9 cellular contexts compared by ENCODE assay signal in genomic region chr1:27660300-27660837, GRCh38. TPM values are rescaled to one million over a fixed set of nuclear protein-coding genes. Genes with fewer than 3 reads are reported as not detected.
A peak's percentile ranks its signal among the peaks of the same experiment; 100 is the strongest.
DNase-seq lines count a peak whose midpoint lies in the region; ATAC-seq and TF ChIP-seq lines count a peak whose summit lies in the region.
"Had no signal": no experiment of that assay in that cellular context is flagged by ENCODE, and none has a peak within 500 bp of the region (broad histone marks: within the 10 kb centered on the region; RNA-seq: fewer than 3 reads in every experiment).

No MANE protein-coding gene starts in this region.

- H3K4me2 ChIP-seq in SK-N-SH, result peak overlapping the region; percentile 50; the same call in 1 of the 2 replicates

- H3K9me3 ChIP-seq in SK-N-SH (no peaks in the 10 kb centered on the region), iPS-20b (ENCODE audit: insufficient read depth, low read depth, low read length) (no peaks in the 10 kb centered on the region), subcutaneous abdominal adipose tissue (ENCODE audit: control insufficient read depth in 5 of 5, low read length in 5 of 5) (no peaks in the 10 kb centered on the region)

- intact Hi-C loops in activated T-helper 1 cell treated with anti-CD3 and anti-CD28 coated beads, Interleukin-12 subunit alpha, Interleukin-12 subunit beta, Interleukin-2, Interleukin-4 antibody, amounts not matched to agents 30 ng/mL and 10 ng/mL and 1 ng/mL, durations not matched to agents 14 hours and 24 hours and 36 hours (cut with micrococcal nuclease), result loop anchor here (1.0 kb wide), 1 partner anchor 12 kb away; the partner anchor contains the start of gene IFI6

- H3K4me1 Mint-ChIP-seq in activated T-helper 1 cell treated with anti-CD3 and anti-CD28 coated beads, Interleukin-12 subunit alpha, Interleukin-12 subunit beta, Interleukin-2, Interleukin-4 antibody, amounts not matched to agents 30 ng/mL and 10 ng/mL and 1 ng/mL, durations not matched to agents 14 hours and 24 hours and 36 hours (ENCODE audit: low read depth), result peaks cover 66% of the 10 kb centered on the region

- peaks cover 6 to 9% of the 10 kb centered on the region in 2 experiments; a peak in 2 of 4 replicates for H3K4me1 ChIP-seq in SK-N-SH (ENCODE audit: control insufficient read depth in 1 of 2, insufficient read depth in 2 of 2, low read depth in 1 of 2, low read length in 1 of 2)
- peaks cover 17% of the 10 kb centered on the region for H3K4me1 ChIP-seq in iPS-20b (ENCODE audit: insufficient read depth, low read length)
- peaks cover 6 to 46% (median 32%) of the 10 kb centered on the region in 5 donors for H3K4me1 ChIP-seq in subcutaneous abdominal adipose tissue (ENCODE audit: control insufficient read depth in 5 of 5, insufficient read depth in 5 of 5, low read length in 5 of 5)

- DNase-seq in SK-N-SH (no peak), iPS-NIHi7 (ENCODE audit: extremely low spot score) (no peak)
- no peak for DNase-seq in activated T-helper 1 cell treated with anti-CD3 and anti-CD28 coated beads, Interleukin-12 subunit alpha, Interleukin-12 subunit beta, Interleukin-2, Interleukin-4 antibody, amounts not matched to agents 30 ng/mL and 10 ng/mL and 1 ng/mL, durations not matched to agents 14 hours and 24 hours and 36 hours (ENCODE audit: low spot score)
- no peak for DNase-seq in stimulated activated CD4-positive, alpha-beta T cell treated with anti-CD3 and anti-CD28 coated beads, Interleukin-1b, Interleukin-23, amount 100 ng/mL, for 48 hours

- POLR2A ChIA-PET in SK-N-SH (lab: Yijun Ruan, JAX), result no interaction called here

- H3K9me2 ChIP-seq in SK-N-SH, result no peaks in the 10 kb centered on the region

- peak overlapping the region; percentile 75 for H2AFZ ChIP-seq in SK-N-SH (ENCODE audit: low read depth)

- TF ChIP-seq CTCF in SK-N-SH (IDR thresholded peaks at IDR 0.05), result no peak

- H3K27ac ChIP-seq in SK-N-SH (ENCODE audit: low read depth in 2 of 2, low read length in 1 of 2) (no peak overlapping the region), iPS-20b (ENCODE audit: low read length) (no peak overlapping the region), subcutaneous abdominal adipose tissue (ENCODE audit: low read depth, low read length) (peak overlapping the region; percentile 86)

- H3K79me2 ChIP-seq in SK-N-SH (ENCODE audit: insufficient read depth), result no peaks in the 10 kb centered on the region

- no peak for TF ChIP-seq EP300 in SK-N-SH (IDR thresholded peaks at IDR 0.05; ENCODE audit: borderline replicate concordance in 1 of 2, low read depth in 1 of 2, low read length in 1 of 2)

- peak overlapping the region; percentile 99 for H3K27ac Mint-ChIP-seq in activated T-helper 1 cell treated with anti-CD3 and anti-CD28 coated beads, Interleukin-12 subunit alpha, Interleukin-12 subunit beta, Interleukin-2, Interleukin-4 antibody, amounts not matched to agents 30 ng/mL and 10 ng/mL and 1 ng/mL, durations not matched to agents 14 hours and 24 hours and 36 hours

- no peaks in the 10 kb centered on the region for H3K27me3 Mint-ChIP-seq in activated T-helper 1 cell treated with anti-CD3 and anti-CD28 coated beads, Interleukin-12 subunit alpha, Interleukin-12 subunit beta, Interleukin-2, Interleukin-4 antibody, amounts not matched to agents 30 ng/mL and 10 ng/mL and 1 ng/mL, durations not matched to agents 14 hours and 24 hours and 36 hours (ENCODE audit: insufficient read depth)

- H3K36me3 Mint-ChIP-seq in activated T-helper 1 cell treated with anti-CD3 and anti-CD28 coated beads, Interleukin-12 subunit alpha, Interleukin-12 subunit beta, Interleukin-2, Interleukin-4 antibody, amounts not matched to agents 30 ng/mL and 10 ng/mL and 1 ng/mL, durations not matched to agents 14 hours and 24 hours and 36 hours (ENCODE audit: low read depth), result peaks cover 15% of the 10 kb centered on the region

- H3K4me3 Mint-ChIP-seq in activated T-helper 1 cell treated with anti-CD3 and anti-CD28 coated beads, Interleukin-12 subunit alpha, Interleukin-12 subunit beta, Interleukin-2, Interleukin-4 antibody, amounts not matched to agents 30 ng/mL and 10 ng/mL and 1 ng/mL, durations not matched to agents 14 hours and 24 hours and 36 hours, result peak overlapping the region; percentile 91

- ATAC-seq in SK-N-SH treated with all-trans-retinoic acid at 6 μM for 48 hours (no peak), HG02642 (IDR thresholded peaks at IDR 0.05; ENCODE audit: poor library complexity, unreplicated experiment) (no peak)

- WGBS in SK-N-SH (ENCODE audit: low lambda C conversion rate), result 81% methylated on average over 10 of the region's 10 CpGs

- CTCF ChIA-PET in SK-N-SH (lab: Yijun Ruan, JAX), result interaction anchor here (1.0 to 18.4 kb wide), 9 partner anchors 9 to 364 kb away, joined by 3 to 526 read pairs (median 5); partner anchors contain the start of gene AHDC1

- no peaks in the 10 kb centered on the region for H4K20me1 ChIP-seq in SK-N-SH (ENCODE audit: insufficient read depth)

- no peaks in the 10 kb centered on the region for H3K9me3 Mint-ChIP-seq in activated T-helper 1 cell treated with anti-CD3 and anti-CD28 coated beads, Interleukin-12 subunit alpha, Interleukin-12 subunit beta, Interleukin-2, Interleukin-4 antibody, amounts not matched to agents 30 ng/mL and 10 ng/mL and 1 ng/mL, durations not matched to agents 14 hours and 24 hours and 36 hours

- H3K36me3 ChIP-seq in SK-N-SH (replicated peaks in 1 of 2; ENCODE audit: control insufficient read depth in 1 of 2, insufficient read depth in 2 of 2, low read length in 1 of 2) (no peaks in the 10 kb centered on the region), iPS-20b (ENCODE audit: insufficient read depth, low read depth, low read length) (no peaks in the 10 kb centered on the region), subcutaneous abdominal adipose tissue (ENCODE audit: control insufficient read depth in 5 of 5, insufficient read depth in 5 of 5, low read length in 5 of 5) (no peaks in the 10 kb centered on the region)

- no peak for TF ChIP-seq RAD21 in SK-N-SH (IDR thresholded peaks at IDR 0.05; ENCODE audit: low read length)

- H3K9ac ChIP-seq in SK-N-SH (no peak overlapping the region), iPS-20b (ENCODE audit: low read depth, low read length) (no peak overlapping the region), subcutaneous abdominal adipose tissue (ENCODE audit: low read length in 5 of 5) (peak overlapping the region; percentile 6 to 74 (median 66))

- H3K27me3 ChIP-seq in SK-N-SH (ENCODE audit: insufficient read depth) (no peaks in the 10 kb centered on the region), iPS-20b (ENCODE audit: insufficient read depth, low read length) (peaks cover 13% of the 10 kb centered on the region; the same call in 1 of the 2 replicates), subcutaneous abdominal adipose tissue (ENCODE audit: control insufficient read depth in 5 of 5, insufficient read depth in 4 of 5, low read length in 5 of 5) (no peaks in the 10 kb centered on the region)

- peak overlapping the region; percentile 38 to 47; a peak in 3 of 4 replicates for H3K4me3 ChIP-seq in SK-N-SH (ENCODE audit: low read depth in 2 of 2, low read length in 1 of 2)
- peak overlapping the region; percentile 64 for H3K4me3 ChIP-seq in iPS-20b (ENCODE audit: low read length)
- peak overlapping the region; percentile 47 to 72 (median 63) for H3K4me3 ChIP-seq in subcutaneous abdominal adipose tissue (ENCODE audit: low read depth in 1 of 5, low read length in 5 of 5)

- peaks cover 6% of the 10 kb centered on the region for H3F3A ChIP-seq in SK-N-SH (replicated peaks; ENCODE audit: insufficient read depth)

TF ChIP-seq in SK-N-SH, 30 proteins besides CTCF, POLR2A, EP300 and RAD21:
- no peak for TF ChIP-seq ELF1 (IDR thresholded peaks at IDR 0.05)
TF ChIP-seq in SK-N-SH: peak in this region for 0.

TF ChIP-seq in SK-N-SH treated with all-trans-retinoic acid at 6 μM for 48 hours, 23 proteins besides CTCF, POLR2A, EP300 and RAD21 (continues in another document):
- TF ChIP-seq, protein P1, sequence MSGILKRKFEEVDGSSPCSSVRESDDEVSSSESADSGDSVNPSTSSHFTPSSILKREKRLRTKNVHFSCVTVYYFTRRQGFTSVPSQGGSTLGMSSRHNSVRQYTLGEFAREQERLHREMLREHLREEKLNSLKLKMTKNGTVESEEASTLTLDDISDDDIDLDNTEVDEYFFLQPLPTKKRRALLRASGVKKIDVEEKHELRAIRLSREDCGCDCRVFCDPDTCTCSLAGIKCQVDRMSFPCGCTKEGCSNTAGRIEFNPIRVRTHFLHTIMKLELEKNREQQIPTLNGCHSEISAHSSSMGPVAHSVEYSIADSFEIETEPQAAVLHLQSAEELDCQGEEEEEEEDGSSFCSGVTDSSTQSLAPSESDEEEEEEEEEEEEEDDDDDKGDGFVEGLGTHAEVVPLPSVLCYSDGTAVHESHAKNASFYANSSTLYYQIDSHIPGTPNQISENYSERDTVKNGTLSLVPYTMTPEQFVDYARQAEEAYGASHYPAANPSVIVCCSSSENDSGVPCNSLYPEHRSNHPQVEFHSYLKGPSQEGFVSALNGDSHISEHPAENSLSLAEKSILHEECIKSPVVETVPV (CRISPR knock-in tag; IDR thresholded peaks at IDR 0.05), result no peak
- TF ChIP-seq ZFP30 (CRISPR knock-in tag; IDR thresholded peaks at IDR 0.05) (no peak), ZC3H10 (CRISPR knock-in tag; IDR thresholded peaks at IDR 0.05) (no peak), ISL1 (CRISPR knock-in tag; IDR thresholded peaks at IDR 0.05) (no peak), ZFP3 (CRISPR knock-in tag; IDR thresholded peaks at IDR 0.05) (no peak), ZNF8 (CRISPR knock-in tag; IDR thresholded peaks at IDR 0.05) (no peak), PPARA (CRISPR knock-in tag; IDR thresholded peaks at IDR 0.05; ENCODE audit: borderline replicate concordance) (no peak)

RNA-seq across cellular contexts. Expression of gene IFI6, which starts 11.6 kb away (rescaled TPM):
- polyA plus RNA-seq in SK-N-SH (2012; rRNA removed), result 29.0 and 35.6 TPM in 2 replicates
- polyA plus RNA-seq in SK-N-SH (2012; cell fraction: cytosol; rRNA removed), result 19.6 and 33.1 TPM in 2 replicates
- 13.8 and 14.8 TPM in 2 replicates for polyA plus RNA-seq in SK-N-SH (2012; cell fraction: nucleus; rRNA removed)
- total RNA-seq in activated T-helper 1 cell treated with anti-CD3 and anti-CD28 coated beads, Interleukin-12 subunit alpha, Interleukin-12 subunit beta, Interleukin-2, Interleukin-4 antibody, amounts not matched to agents 30 ng/mL and 10 ng/mL and 1 ng/mL, durations not matched to agents 14 hours and 24 hours and 36 hours, result 71.7 and 85.6 TPM in 2 replicates

RNA-seq across cellular contexts. Expression of gene FGR, which starts 25.4 kb away (rescaled TPM):
- polyA plus RNA-seq in SK-N-SH (2012; rRNA removed), result not detected in 2 replicates
- polyA plus RNA-seq in SK-N-SH (2012; cell fraction: cytosol; rRNA removed), result not detected in 2 replicates
- polyA plus RNA-seq in SK-N-SH (2012; cell fraction: nucleus; rRNA removed), result 0.01 TPM in 1 of 2 replicates, not detected in the other
- total RNA-seq in activated T-helper 1 cell treated with anti-CD3 and anti-CD28 coated beads, Interleukin-12 subunit alpha, Interleukin-12 subunit beta, Interleukin-2, Interleukin-4 antibody, amounts not matched to agents 30 ng/mL and 10 ng/mL and 1 ng/mL, durations not matched to agents 14 hours and 24 hours and 36 hours, result 0.21 and 0.27 TPM in 2 replicates
- total RNA-seq: LHCN-M2 had no signal

RNA-seq across cellular contexts. Expression of gene AHDC1, which starts 56.4 kb away (rescaled TPM):
- polyA plus RNA-seq in SK-N-SH (2012; rRNA removed), result 3.1 and 8.5 TPM in 2 replicates
- polyA plus RNA-seq in SK-N-SH (2012; cell fraction: cytosol; rRNA removed), result 3.2 and 4.4 TPM in 2 replicates
- polyA plus RNA-seq in SK-N-SH (2012; cell fraction: nucleus; rRNA removed), result 19.2 and 28.1 TPM in 2 replicates
- 33.7 and 33.9 TPM in 2 replicates for total RNA-seq in activated T-helper 1 cell treated with anti-CD3 and anti-CD28 coated beads, Interleukin-12 subunit alpha, Interleukin-12 subunit beta, Interleukin-2, Interleukin-4 antibody, amounts not matched to agents 30 ng/mL and 10 ng/mL and 1 ng/mL, durations not matched to agents 14 hours and 24 hours and 36 hours

Comparison
In these comparisons a context has a peak if more than half of its experiments do, and no peak if none do; other contexts are left out.
1. H3K9ac ChIP-seq: peak in subcutaneous abdominal adipose tissue (5 of 5); none in SK-N-SH (single experiment) and iPS-20b (single experiment).
2. Peak in every context shown above with its lines, with median percentiles within 50 percentile points of each other: H3K4me3 ChIP-seq.